Comparison of ENCODE assay signal across 14 cellular contexts in genomic region chr12:111749391-111749790, GRCh38. TPM values are rescaled to one million over a fixed set of nuclear protein-coding genes. Genes with fewer than 3 reads are reported as not detected.
DNase-seq lines count a peak whose midpoint lies in the region; ATAC-seq and TF ChIP-seq lines count a peak whose summit lies in the region.
"Had no signal": no experiment of that assay in that cellular context is flagged by ENCODE, and none has a peak within 500 bp of the region (broad histone marks: within the 10 kb centered on the region; RNA-seq: fewer than 3 reads in every experiment).

No MANE protein-coding gene starts in this region.

- intact Hi-C loops in right cardiac atrium (cut with DNase I): no loop called here
- intact Hi-C loops in Right ventricle myocardium superior (cut with DNase I): no loop called here

- H3K36me3 ChIP-seq in endodermal cell (ENCODE audit: control insufficient read depth, insufficient read depth, low read length) (peaks cover 24% of the 10 kb centered on the region), lung (ENCODE audit: control insufficient read depth in 2 of 2, insufficient read depth in 2 of 2, low read length in 2 of 2) (peaks cover 7 to 36% of the 10 kb centered on the region in 2 donors)

- H3K9me3 ChIP-seq in right cardiac atrium (ENCODE audit: control insufficient read depth, low read length) (no peaks in the 10 kb centered on the region), endodermal cell (ENCODE audit: control insufficient read depth, low read length) (no peaks in the 10 kb centered on the region), lung (ENCODE audit: control insufficient read depth in 2 of 2, insufficient read depth in 1 of 2, low read length in 1 of 2) (peaks cover 0 to 1% of the 10 kb centered on the region in 2 donors)
- H3K9me3 ChIP-seq: A549, BE2C, HAP-1 had no signal

- H3K4me1 Mint-ChIP-seq in endodermal cell: peaks cover 10% of the 10 kb centered on the region

- TF ChIP-seq CTCF in endodermal cell (conservative IDR thresholded peaks at IDR 0.05): no peak
- no peak for TF ChIP-seq CTCF in lung (IDR thresholded peaks at IDR 0.05; ENCODE audit: control extremely low read depth, extremely low read depth)

- peaks cover 41% of the 10 kb centered on the region for H3K36me3 Mint-ChIP-seq in endodermal cell (ENCODE audit: low read depth)

- H3K9me3 Mint-ChIP-seq in endodermal cell: no peaks in the 10 kb centered on the region
- H3K9me3 Mint-ChIP-seq: CD8-positive, alpha-beta T cell had no signal

- H3K27ac ChIP-seq in right cardiac atrium (ENCODE audit: low read length): peak overlapping the region; percentile 71
- H3K27ac ChIP-seq in endodermal cell (ENCODE audit: low read depth, low read length): no peak overlapping the region
- H3K27ac ChIP-seq in lung (ENCODE audit: low read depth in 1 of 2, low read length in 1 of 2): peak overlapping the region; percentile 0 to 54
- H3K27ac ChIP-seq: A549, C4-2B had no signal

- H3K27me3 Mint-ChIP-seq in endodermal cell (ENCODE audit: insufficient read depth): no peaks in the 10 kb centered on the region

- H3K9ac ChIP-seq in endodermal cell (ENCODE audit: extremely low read depth, low read length, poor library complexity, severe bottlenecking): no peak overlapping the region

- H3K4me1 ChIP-seq in right cardiac atrium (ENCODE audit: control insufficient read depth, insufficient read depth, low read length): peaks cover 6% of the 10 kb centered on the region
- H3K4me1 ChIP-seq in endodermal cell (ENCODE audit: control insufficient read depth, insufficient read depth, low read length): peaks cover 9% of the 10 kb centered on the region
- H3K4me1 ChIP-seq in lung (ENCODE audit: control insufficient read depth in 2 of 2, insufficient read depth in 2 of 2, low read length in 2 of 2): peaks cover 1 to 3% of the 10 kb centered on the region in 2 donors
- H3K4me1 ChIP-seq: A549, HAP-1 had no signal

- ATAC-seq in right cardiac atrium: no peak
- ATAC-seq in Right ventricle myocardium superior (ENCODE audit: poor library complexity): no peak
- no peak for ATAC-seq in lung (ENCODE audit: insufficient read depth, low FRiP score)
- ATAC-seq: A549; CD8-positive, alpha-beta T cell had no signal

- WGBS in right cardiac atrium: 77% methylated on average over 4 of the region's 4 CpGs
- WGBS in endodermal cell (ENCODE audit: insufficient coverage in 1 of 2, insufficient read length in 1 of 2), 2 experiments: 86 to 94% methylated on average over 3 to 4 of the region's 4 CpGs
- 89 to 93% methylated on average over 4 of the region's 4 CpGs for WGBS in lung, 2 donors

- DNase-seq in right cardiac atrium: no peak
- DNase-seq in Right ventricle myocardium superior: no peak
- peak; percentile 29 for DNase-seq in endodermal cell
- no peak for DNase-seq in lung (ENCODE audit: low spot score)
- no peak for DNase-seq in DMS153 (lab: John Stamatoyannopoulos, UW)
- DNase-seq in mesenteric fat pad (ENCODE audit: low spot score): no peak
- DNase-seq: BE2C; CD8-positive, alpha-beta T cell; COR-L47; DND-41; GDM1 had no signal

- no peak overlapping the region for H3K27ac Mint-ChIP-seq in endodermal cell
- H3K27ac Mint-ChIP-seq: CD8-positive, alpha-beta T cell had no signal

- H3K27me3 ChIP-seq in right cardiac atrium (ENCODE audit: control insufficient read depth, insufficient read depth) (no peaks in the 10 kb centered on the region), endodermal cell (ENCODE audit: control insufficient read depth, insufficient read depth, low read length, poor library complexity, severe bottlenecking) (no peaks in the 10 kb centered on the region), lung (ENCODE audit: control insufficient read depth, insufficient read depth) (no peaks in the 10 kb centered on the region)
- H3K27me3 ChIP-seq: BE2C had no signal

- H3K4me3 ChIP-seq in right cardiac atrium (ENCODE audit: low read length) (no peak overlapping the region), endodermal cell (ENCODE audit: low read length) (no peak overlapping the region), lung (no peak overlapping the region)
- H3K4me3 ChIP-seq: A549, HAP-1 had no signal

- no peak overlapping the region for H3K4me3 Mint-ChIP-seq in endodermal cell
- H3K4me3 Mint-ChIP-seq: CD8-positive, alpha-beta T cell had no signal

RNA-seq across cellular contexts. Expression of gene ALDH2, which starts 17.3 kb away (rescaled TPM):
- total RNA-seq in right cardiac atrium (100 to 1,000 TPM; 307 to 423 (median 349) TPM), Right ventricle myocardium superior (459 TPM), endodermal cell (10 to 100 TPM; 76.6 to 91.4 TPM), lung (100 to 1,000 TPM in 1 of 2 donors, 10 to 100 TPM in 1; 48.5 to 324 TPM), mesenteric fat pad (436 TPM)
- polyA plus RNA-seq in right cardiac atrium (284 TPM), lung (100 to 1,000 TPM; 157 to 158 TPM)
- polyA plus RNA-seq in endodermal cell (2013, experiment 1 of 2): 52.8 TPM
- polyA plus RNA-seq in endodermal cell (2013, experiment 2 of 2): 43.7 TPM
